3 cellular contexts compared by ENCODE assay signal in the genomic region with DNA sequence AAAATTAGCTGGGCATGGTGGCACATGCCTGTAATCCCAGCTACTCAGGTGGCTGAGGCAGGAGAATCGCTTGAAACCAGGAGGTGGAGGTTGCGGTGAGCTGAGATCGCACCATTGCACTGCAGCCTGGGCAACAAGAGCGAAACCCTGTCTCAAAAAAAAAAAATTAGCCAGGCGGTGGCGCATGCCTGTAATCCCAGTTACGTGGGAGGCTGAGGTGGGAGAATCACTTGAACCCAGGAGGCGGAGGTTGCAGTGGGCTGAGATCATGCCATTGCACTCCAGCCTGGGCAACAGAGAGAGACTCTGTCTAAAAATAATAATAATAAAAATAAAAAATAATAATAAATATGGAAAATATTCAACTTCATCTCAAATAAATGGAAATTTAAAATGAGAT. TPM values are rescaled to one million over a fixed set of nuclear protein-coding genes. Genes with fewer than 3 reads are reported as not detected.
"Had no signal": no experiment of that assay in that cellular context is flagged by ENCODE, and none has a peak within 500 bp of the region (broad histone marks: within the 10 kb centered on the region; RNA-seq: fewer than 3 reads in every experiment).

No MANE protein-coding gene starts in this region.

RNA-seq across cellular contexts. Expression of gene MYOZ1, which starts 24.1 kb away (rescaled TPM):
- total RNA-seq: HepG2, HT-29, HT1080 had no signal

RNA-seq across cellular contexts. Expression of gene SYNPO2L, which starts 38.7 kb away (rescaled TPM):
- total RNA-seq: HepG2, HT-29 had no signal
